Comparison of ENCODE assay signal across 17 cellular contexts in the genomic region with DNA sequence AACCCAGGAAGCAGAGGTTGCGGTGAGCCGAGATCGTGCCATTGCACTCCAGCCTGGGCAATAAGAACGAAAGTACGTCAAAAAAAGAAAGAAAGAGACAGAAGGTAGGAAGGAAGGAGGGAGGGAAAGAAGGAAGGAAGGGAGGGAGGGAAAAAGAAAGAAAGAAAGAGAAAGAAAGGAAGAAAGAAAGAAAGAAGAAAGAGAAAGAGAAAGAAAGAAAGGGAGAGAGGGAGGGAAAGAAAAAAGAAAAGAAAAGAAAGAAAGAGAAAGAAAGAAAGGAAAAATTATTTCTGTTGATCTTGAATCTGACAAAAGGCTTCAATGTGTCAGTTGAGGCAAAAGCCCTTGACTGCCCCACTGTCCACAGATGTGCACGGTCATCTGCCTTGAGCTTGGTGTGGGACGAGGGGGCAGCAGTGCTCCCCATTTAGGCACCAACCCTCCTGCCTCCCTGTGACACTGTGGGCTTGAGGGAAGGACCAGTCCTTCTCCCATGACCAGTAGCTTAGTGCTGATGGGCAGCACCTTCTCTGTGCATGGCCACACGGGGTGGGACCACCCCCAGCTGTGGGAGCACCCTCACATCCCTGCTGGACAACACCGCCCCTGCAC. TPM values are rescaled to one million over a fixed set of nuclear protein-coding genes. Genes with fewer than 3 reads are reported as not detected.
DNase-seq lines count a peak whose midpoint lies in the region; ATAC-seq, FAIRE-seq and TF ChIP-seq lines count a peak whose summit lies in the region.
"Had no signal": no experiment of that assay in that cellular context is flagged by ENCODE, and none has a peak within 500 bp of the region (broad histone marks: within the 10 kb centered on the region; RNA-seq: fewer than 3 reads in every experiment).

No MANE protein-coding gene starts in this region.

- no peak overlapping the region for H3K4ac ChIP-seq in neuronal stem cell (ENCODE audit: low read length)

- FAIRE-seq in HepG2 (lab: Jason Lieb, UNC) = no peak
- FAIRE-seq: GM19239, HTR-8/SVneo had no signal

- WGBS in HepG2 (ENCODE audit: low lambda C conversion rate) = 82% methylated on average over 7 of the region's 9 CpGs
- WGBS in right lobe of liver (ENCODE audit: insufficient coverage, low coverage, low lambda C conversion rate, missing lambda C conversion rate) = 92% methylated on average over 6 of the region's 9 CpGs
- WGBS in neuronal stem cell (ENCODE audit: extremely low coverage in 2 of 2, insufficient read length in 2 of 2, insufficient replicate concordance in 1 of 2), 2 donors = no CpG with 5 or more reads among the region's 9 CpGs

- peak overlapping the region; percentile 66 for H3K27ac Mint-ChIP-seq in activated CD4-positive, alpha-beta T cell treated with anti-CD3 and anti-CD28 coated beads, Interleukin-2, amount 10 ng/mL, durations not matched to agents 7 days and 5 days
- H3K27ac Mint-ChIP-seq in activated CD4-positive, alpha-beta T cell treated with anti-CD3 and anti-CD28 coated beads for 36 hours = no peak overlapping the region
- H3K27ac Mint-ChIP-seq in WTC11 = no peak overlapping the region
- H3K27ac Mint-ChIP-seq: CD14-positive monocyte had no signal

- no peak overlapping the region for H3K27ac ChIP-seq in HepG2 (ENCODE audit: extremely low read length, insufficient read depth, low read length)
- no peak overlapping the region for H3K27ac ChIP-seq in right lobe of liver
- H3K27ac ChIP-seq in neuronal stem cell (replicated peaks; ENCODE audit: low read length) = no peak overlapping the region
- H3K27ac ChIP-seq: 22Rv1 had no signal

- intact Hi-C loops in activated CD4-positive, alpha-beta T cell treated with anti-CD3 and anti-CD28 coated beads for 36 hours (cut with DNase I, micrococcal nuclease) = loop anchor here in 1 of 2 experiments (5.0 kb wide), 1 partner anchor 186 kb away; no protein-coding TSS in a partner anchor
- intact Hi-C loops in HepG2 (cut with micrococcal nuclease; ENCODE audit: unreplicated experiment) = loop anchor here (5.0 kb wide), 1 partner anchor 71 kb away; a partner anchor contains a TSS
- intact Hi-C loops in right lobe of liver (cut with DNase I) = no loop called here
- intact Hi-C loops in left colon (cut with DNase I, micrococcal nuclease) = no loop called here

- TF ChIP-seq CTCF in HepG2 (CRISPR knock-in tag; IDR thresholded peaks at IDR 0.05) (no peak), right lobe of liver (IDR thresholded peaks at IDR 0.05) (no peak), WTC11 (IDR thresholded peaks at IDR 0.05) (no peak)

- no peak overlapping the region for H3K9ac ChIP-seq in HepG2 (ENCODE audit: insufficient read depth, low read depth, low read length)
- no peak overlapping the region for H3K9ac ChIP-seq in neuronal stem cell (ENCODE audit: low read depth, low read length, poor library complexity)

- H3K4me2 ChIP-seq in HepG2 (ENCODE audit: low read depth, low read length) (no peak overlapping the region), neuronal stem cell (ENCODE audit: insufficient read depth, low read length, poor library complexity, severe bottlenecking) (no peak overlapping the region)

- peak overlapping the region; percentile 81 for H3K18ac ChIP-seq in neuronal stem cell (ENCODE audit: low read length)

- no peak overlapping the region for H3K4me3 Mint-ChIP-seq in activated CD4-positive, alpha-beta T cell treated with anti-CD3 and anti-CD28 coated beads, Interleukin-2, amount 10 ng/mL, durations not matched to agents 7 days and 5 days
- no peak overlapping the region for H3K4me3 Mint-ChIP-seq in activated CD4-positive, alpha-beta T cell treated with anti-CD3 and anti-CD28 coated beads for 36 hours
- H3K4me3 Mint-ChIP-seq in WTC11 = no peak overlapping the region

- H3K4me1 Mint-ChIP-seq in activated CD4-positive, alpha-beta T cell treated with anti-CD3 and anti-CD28 coated beads, Interleukin-2, amount 10 ng/mL, durations not matched to agents 7 days and 5 days = peaks cover 48% of the 10 kb centered on the region
- H3K4me1 Mint-ChIP-seq in activated CD4-positive, alpha-beta T cell treated with anti-CD3 and anti-CD28 coated beads for 36 hours = peaks cover 39% of the 10 kb centered on the region
- peaks cover 8% of the 10 kb centered on the region for H3K4me1 Mint-ChIP-seq in WTC11

- H3K27me3 ChIP-seq in HepG2 (ENCODE audit: control insufficient read depth in 1 of 2, insufficient read depth in 2 of 2, low read length in 2 of 2) = no peaks in the 10 kb centered on the region; a peak in 1 of 5 replicates
- no peaks in the 10 kb centered on the region for H3K27me3 ChIP-seq in right lobe of liver
- H3K27me3 ChIP-seq in neuronal stem cell (ENCODE audit: control insufficient read depth in 3 of 3, insufficient read depth in 3 of 3, low read depth in 1 of 3, low read length in 3 of 3) = peaks cover 0 to 23% (median 14%) of the 10 kb centered on the region in 3 experiments

- TF ChIP-seq EP300 in HepG2 (IDR thresholded peaks at IDR 0.05; ENCODE audit: low read depth in 2 of 2, low read length in 2 of 2) (no peak), HepG2 (CRISPR knock-in tag; IDR thresholded peaks at IDR 0.05; ENCODE audit: borderline replicate concordance) (no peak)

- no peaks in the 10 kb centered on the region for H3K27me3 Mint-ChIP-seq in activated CD4-positive, alpha-beta T cell treated with anti-CD3 and anti-CD28 coated beads, Interleukin-2, amount 10 ng/mL, durations not matched to agents 7 days and 5 days
- peaks cover 10% of the 10 kb centered on the region for H3K27me3 Mint-ChIP-seq in activated CD4-positive, alpha-beta T cell treated with anti-CD3 and anti-CD28 coated beads for 36 hours
- H3K27me3 Mint-ChIP-seq in WTC11 (ENCODE audit: low read depth) = peaks cover 16% of the 10 kb centered on the region

- H3K9me3 ChIP-seq in HepG2 (ENCODE audit: low read length) = peaks cover 11% of the 10 kb centered on the region; the same call in 1 of the 2 replicates
- no peaks in the 10 kb centered on the region for H3K9me3 ChIP-seq in right lobe of liver
- H3K9me3 ChIP-seq in neuronal stem cell (replicated peaks in 1 of 2; ENCODE audit: control insufficient read depth in 2 of 2, insufficient read depth in 1 of 2, low read depth in 1 of 2, low read length in 2 of 2) = peaks cover 0 to 2% of the 10 kb centered on the region in 2 donors

- H4K91ac ChIP-seq in neuronal stem cell (ENCODE audit: low read depth, low read length, poor library complexity) = no peak overlapping the region

- no peak overlapping the region for H2BK12ac ChIP-seq in neuronal stem cell (ENCODE audit: low read length)

- H3K9me3 Mint-ChIP-seq in activated CD4-positive, alpha-beta T cell treated with anti-CD3 and anti-CD28 coated beads, Interleukin-2, amount 10 ng/mL, durations not matched to agents 7 days and 5 days = no peaks in the 10 kb centered on the region
- no peaks in the 10 kb centered on the region for H3K9me3 Mint-ChIP-seq in activated CD4-positive, alpha-beta T cell treated with anti-CD3 and anti-CD28 coated beads for 36 hours (ENCODE audit: low read depth)
- H3K9me3 Mint-ChIP-seq in WTC11 = no peaks in the 10 kb centered on the region

- no peak overlapping the region for H2BK5ac ChIP-seq in neuronal stem cell (ENCODE audit: low read length)

- H4K20me1 ChIP-seq in HepG2 (ENCODE audit: insufficient read depth, low read length) = no peaks in the 10 kb centered on the region

- H2AFZ ChIP-seq in HepG2 (ENCODE audit: low read length) = no peak overlapping the region
- H2AFZ ChIP-seq in neuronal stem cell (ENCODE audit: low read length) = no peak overlapping the region

- H3K4me3 ChIP-seq in HepG2 (replicated peaks in 1 of 3; ENCODE audit: insufficient read depth in 1 of 3, low read depth in 2 of 3, low read length in 3 of 3) = no peak overlapping the region
- no peak overlapping the region for H3K4me3 ChIP-seq in right lobe of liver
- no peak overlapping the region for H3K4me3 ChIP-seq in neuronal stem cell (ENCODE audit: low read length in 2 of 2)

- in situ Hi-C loops in HepG2 (cut with HindIII; ENCODE audit: extremely low pct_ligation_motif_present, low pct_unique_long_range_greater_than_20kb) = no loop called here

- H3K14ac ChIP-seq in neuronal stem cell (ENCODE audit: low read length) = peak overlapping the region; percentile 97

- no peaks in the 10 kb centered on the region for H3K36me3 ChIP-seq in HepG2 (replicated peaks in 1 of 2; ENCODE audit: control insufficient read depth in 1 of 2, insufficient read depth in 2 of 2, low read length in 2 of 2)
- no peaks in the 10 kb centered on the region for H3K36me3 ChIP-seq in right lobe of liver
- no peaks in the 10 kb centered on the region for H3K36me3 ChIP-seq in neuronal stem cell (replicated peaks in 1 of 2; ENCODE audit: control insufficient read depth in 2 of 2, insufficient read depth in 2 of 2, low read length in 2 of 2)

- H2BK15ac ChIP-seq in neuronal stem cell (ENCODE audit: low read length) = no peak overlapping the region

- H2AK5ac ChIP-seq in neuronal stem cell (ENCODE audit: low read depth, low read length) = no peak overlapping the region

- peaks cover 22% of the 10 kb centered on the region; the same call in 1 of the 2 replicates for H3K4me1 ChIP-seq in HepG2 (ENCODE audit: insufficient read depth, low read length)
- H3K4me1 ChIP-seq in right lobe of liver = peaks cover 0 to 2% (median 0%) of the 10 kb centered on the region in 4 donors
- H3K4me1 ChIP-seq in neuronal stem cell (ENCODE audit: control insufficient read depth in 2 of 2, insufficient read depth in 1 of 2, low read depth in 1 of 2, low read length in 2 of 2) = peaks cover 0 to 6% of the 10 kb centered on the region in 2 donors

- TF ChIP-seq POLR2A in HepG2 (IDR thresholded peaks at IDR 0.05; ENCODE audit: insufficient read depth in 1 of 2, low read depth in 2 of 2, low read length in 2 of 2) (no peak), right lobe of liver (IDR thresholded peaks at IDR 0.05) (no peak)

- TF ChIP-seq RAD21 in HepG2 (CRISPR knock-in tag; IDR thresholded peaks at IDR 0.05) = no peak

- no peak overlapping the region for H4K8ac ChIP-seq in neuronal stem cell (ENCODE audit: low read depth, low read length)

- CTCF ChIA-PET in activated CD4-positive, alpha-beta T cell treated with anti-CD3 and anti-CD28 coated beads, Interleukin-2, amount 10 ng/mL, durations not matched to agents 7 days and 5 days (lab: Charles Lee) = interaction anchor here (1.0 to 2.1 kb wide), 9 partner anchors 12 to 124 kb away, joined by 3 to 8 read pairs (median 4); no protein-coding TSS in a partner anchor
- CTCF ChIA-PET in activated CD4-positive, alpha-beta T cell treated with anti-CD3 and anti-CD28 coated beads for 36 hours (lab: Charles Lee) = interaction anchor here (0.8 to 1.9 kb wide), 8 partner anchors 45 to 221 kb away, joined by 3 to 8 read pairs (median 4); a partner anchor contains a TSS
- CTCF ChIA-PET in HepG2 (lab: Yijun Ruan, JAX; ENCODE audit: low intra/inter-chr PET ratio, low total read pairs) = no interaction called here
- CTCF ChIA-PET in WTC11 (lab: Charles Lee) = interaction anchor here (1.1 to 2.5 kb wide), 3 partner anchors 14 to 51 kb away, joined by 4 to 11 read pairs (median 5); no protein-coding TSS in a partner anchor

- H3K36me3 Mint-ChIP-seq in activated CD4-positive, alpha-beta T cell treated with anti-CD3 and anti-CD28 coated beads, Interleukin-2, amount 10 ng/mL, durations not matched to agents 7 days and 5 days (ENCODE audit: low read depth) = no peaks in the 10 kb centered on the region
- no peaks in the 10 kb centered on the region for H3K36me3 Mint-ChIP-seq in activated CD4-positive, alpha-beta T cell treated with anti-CD3 and anti-CD28 coated beads for 36 hours (ENCODE audit: low read depth)
- H3K36me3 Mint-ChIP-seq in WTC11 = no peaks in the 10 kb centered on the region
- H3K36me3 Mint-ChIP-seq: CD14-positive monocyte had no signal

- ATAC-seq in activated CD4-positive, alpha-beta T cell treated with anti-CD3 and anti-CD28 coated beads for 36 hours = no peak
- no peak for ATAC-seq in HepG2
- no peak for ATAC-seq in right lobe of liver
- no peak for ATAC-seq in WTC11
- ATAC-seq in left colon = no peak
- no peak for ATAC-seq in HG03565 (IDR thresholded peaks at IDR 0.05; ENCODE audit: unreplicated experiment)

- DNase-seq in activated CD4-positive, alpha-beta T cell treated with anti-CD3 and anti-CD28 coated beads, Interleukin-2, amount 10 ng/mL, durations not matched to agents 7 days and 5 days = no peak
- no peak for DNase-seq in activated CD4-positive, alpha-beta T cell treated with anti-CD3 and anti-CD28 coated beads for 36 hours
- no peak for DNase-seq in HepG2 (ENCODE audit: low spot score)
- no peak for DNase-seq in right lobe of liver
- DNase-seq in WTC11 (ENCODE audit: low spot score) = no peak
- DNase-seq in neuronal stem cell (ENCODE audit: low spot score) = no peak
- DNase-seq in left colon = no peak
- DNase-seq: DMS53, GF-D8, H7 had no signal

- H3K79me2 ChIP-seq in HepG2 (ENCODE audit: insufficient read depth, low read length) = no peaks in the 10 kb centered on the region

- no peaks in the 10 kb centered on the region for H3K79me1 ChIP-seq in neuronal stem cell (ENCODE audit: low read depth, low read length)

- H2BK120ac ChIP-seq in neuronal stem cell (ENCODE audit: low read depth, low read length) = no peak overlapping the region

- POLR2A ChIA-PET in activated CD4-positive, alpha-beta T cell treated with anti-CD3 and anti-CD28 coated beads, Interleukin-2, amount 10 ng/mL, durations not matched to agents 7 days and 5 days (lab: Charles Lee) = no interaction called here
- POLR2A ChIA-PET in activated CD4-positive, alpha-beta T cell treated with anti-CD3 and anti-CD28 coated beads for 36 hours (lab: Charles Lee) = no interaction called here
- POLR2A ChIA-PET in HepG2 (lab: Yijun Ruan, JAX) = no interaction called here
- POLR2A ChIA-PET in WTC11 (lab: Charles Lee) = no interaction called here

- H3K23ac ChIP-seq in neuronal stem cell (ENCODE audit: low read depth, low read length, poor library complexity) = no peak overlapping the region

- BruUV-seq in HepG2 (replicated peaks; lab: Mats Ljungman, UMichigan) = no TSS peak

RNA-seq across cellular contexts. Expression of a gene that starts 24.4 kb away (rescaled TPM):
- 10 to 100 TPM; 25.7 to 29.7 TPM for total RNA-seq in activated CD4-positive, alpha-beta T cell treated with anti-CD3 and anti-CD28 coated beads, Interleukin-2, amount 10 ng/mL, durations not matched to agents 7 days and 5 days
- total RNA-seq in activated CD4-positive, alpha-beta T cell treated with anti-CD3 and anti-CD28 coated beads for 36 hours = 10 to 100 TPM; 32.5 to 36.8 TPM
- total RNA-seq in HepG2 (2016; rRNA removed; fragmentation: Illumina TruSeq; extraction: Trizol) (4.5 and 5.3 TPM in 2 replicates), right lobe of liver (1 to 10 TPM; 2.0 to 9.7 (median 4.4) TPM), WTC11 (2021) (29.4 to 36.3 TPM (median 31.5 TPM) in 3 replicates), left colon (10 to 100 TPM; 33.2 to 41.1 TPM)
- 2.1 and 2.4 TPM in 2 replicates for total RNA-seq in HepG2 (2016; cell fraction: cytosol; rRNA removed; fragmentation: Illumina TruSeq; extraction: Trizol; ENCODE audit: low read depth)
- 3.3 and 4.9 TPM in 2 replicates for total RNA-seq in HepG2 (2016; cell fraction: insoluble cytoplasmic fraction; rRNA removed; fragmentation: Illumina TruSeq; extraction: Trizol)
- 3.7 and 3.8 TPM in 2 replicates for total RNA-seq in HepG2 (2016; cell fraction: membrane; rRNA removed; fragmentation: Illumina TruSeq; extraction: Trizol)
- 2.9 and 4.4 TPM in 2 replicates for total RNA-seq in HepG2 (2016; cell fraction: nucleus; rRNA removed; fragmentation: Illumina TruSeq; extraction: Trizol)
- 11.7 and 17.4 TPM in 2 replicates for polyA plus RNA-seq in HepG2 (2011; rRNA removed)
- polyA plus RNA-seq in HepG2 (2011; cell fraction: cytosol; rRNA removed) = 11.0 and 11.5 TPM in 2 replicates
- 52.2 and 53.1 TPM in 2 replicates for polyA plus RNA-seq in HepG2 (2011; cell fraction: nucleus; rRNA removed)
- polyA plus RNA-seq in HepG2 (2012) = 5.3 and 11.6 TPM in 2 replicates
- polyA plus RNA-seq in HepG2 (2016; cell fraction: cytosol; fragmentation: Illumina TruSeq; extraction: Trizol; ENCODE audit: low read depth) = 2.5 and 3.1 TPM in 2 replicates
- 4.6 and 5.0 TPM in 2 replicates for polyA plus RNA-seq in HepG2 (2016; cell fraction: insoluble cytoplasmic fraction; fragmentation: Illumina TruSeq; extraction: Trizol; ENCODE audit: low read depth)
- polyA plus RNA-seq in HepG2 (2016; cell fraction: membrane; fragmentation: Illumina TruSeq; extraction: Trizol; ENCODE audit: low read depth) = 2.8 and 4.0 TPM in 2 replicates
- 5.0 and 5.9 TPM in 2 replicates for polyA plus RNA-seq in HepG2 (2016; cell fraction: nucleus; fragmentation: Illumina TruSeq; extraction: Trizol; ENCODE audit: insufficient read depth, low read depth)
- 0.28 and 24.0 TPM in 2 replicates for polyA minus RNA-seq in HepG2 (2011; rRNA and poly(A)+ RNA removed; ENCODE audit: low replicate concordance)
- polyA minus RNA-seq in HepG2 (2011; cell fraction: cytosol; rRNA and poly(A)+ RNA removed) = 4.6 and 5.1 TPM in 2 replicates
- 6.8 and 7.3 TPM in 2 replicates for polyA minus RNA-seq in HepG2 (2011; cell fraction: nucleus; rRNA and poly(A)+ RNA removed)
- polyA plus RNA-seq in neuronal stem cell (2013, experiment 1 of 2) = 46.3 TPM
- 47.4 TPM for polyA plus RNA-seq in neuronal stem cell (2013, experiment 2 of 2)

RNA-seq across cellular contexts. Expression of a gene that starts 33.6 kb away (rescaled TPM):
- under 1 TPM; 0.50 to 0.73 TPM for total RNA-seq in activated CD4-positive, alpha-beta T cell treated with anti-CD3 and anti-CD28 coated beads, Interleukin-2, amount 10 ng/mL, durations not matched to agents 7 days and 5 days
- 10 to 100 TPM; 17.6 to 20.2 TPM for total RNA-seq in activated CD4-positive, alpha-beta T cell treated with anti-CD3 and anti-CD28 coated beads for 36 hours
- total RNA-seq in HepG2 (2016; rRNA removed; fragmentation: Illumina TruSeq; extraction: Trizol) = 1.5 and 4.2 TPM in 2 replicates
- total RNA-seq in HepG2 (2016; cell fraction: cytosol; rRNA removed; fragmentation: Illumina TruSeq; extraction: Trizol; ENCODE audit: low read depth) = 1.1 and 1.5 TPM in 2 replicates
- total RNA-seq in HepG2 (2016; cell fraction: insoluble cytoplasmic fraction; rRNA removed; fragmentation: Illumina TruSeq; extraction: Trizol) = 1.5 and 5.2 TPM in 2 replicates
- total RNA-seq in HepG2 (2016; cell fraction: membrane; rRNA removed; fragmentation: Illumina TruSeq; extraction: Trizol) = 1.7 and 2.7 TPM in 2 replicates
- 5.1 and 6.1 TPM in 2 replicates for total RNA-seq in HepG2 (2016; cell fraction: nucleus; rRNA removed; fragmentation: Illumina TruSeq; extraction: Trizol)
- polyA plus RNA-seq in HepG2 (2011; rRNA removed) = 4.8 and 8.5 TPM in 2 replicates
- 5.4 and 5.9 TPM in 2 replicates for polyA plus RNA-seq in HepG2 (2011; cell fraction: cytosol; rRNA removed)
- 16.8 and 19.4 TPM in 2 replicates for polyA plus RNA-seq in HepG2 (2011; cell fraction: nucleus; rRNA removed)
- 4.2 and 6.4 TPM in 2 replicates for polyA plus RNA-seq in HepG2 (2012)
- 1.7 TPM in 2 replicates for polyA plus RNA-seq in HepG2 (2016; cell fraction: cytosol; fragmentation: Illumina TruSeq; extraction: Trizol; ENCODE audit: low read depth)
- 2.3 and 2.6 TPM in 2 replicates for polyA plus RNA-seq in HepG2 (2016; cell fraction: insoluble cytoplasmic fraction; fragmentation: Illumina TruSeq; extraction: Trizol; ENCODE audit: low read depth)
- 2.4 and 3.1 TPM in 2 replicates for polyA plus RNA-seq in HepG2 (2016; cell fraction: membrane; fragmentation: Illumina TruSeq; extraction: Trizol; ENCODE audit: low read depth)
- 10.0 and 11.5 TPM in 2 replicates for polyA plus RNA-seq in HepG2 (2016; cell fraction: nucleus; fragmentation: Illumina TruSeq; extraction: Trizol; ENCODE audit: insufficient read depth, low read depth)
- 6.6 TPM in 1 of 2 replicates, not detected in the other for polyA minus RNA-seq in HepG2 (2011; rRNA and poly(A)+ RNA removed; ENCODE audit: low replicate concordance)
- polyA minus RNA-seq in HepG2 (2011; cell fraction: cytosol; rRNA and poly(A)+ RNA removed) = 1.1 and 1.9 TPM in 2 replicates
- 4.0 and 5.2 TPM in 2 replicates for polyA minus RNA-seq in HepG2 (2011; cell fraction: nucleus; rRNA and poly(A)+ RNA removed)
- 100 to 1,000 TPM in 1 of 6 experiments, 10 to 100 TPM in 5; 40.7 to 104 (median 60.6) TPM for total RNA-seq in right lobe of liver
- 0.11 to 0.14 TPM in 2 of 3 replicates, not detected in the other for total RNA-seq in WTC11 (2021)
- polyA plus RNA-seq in neuronal stem cell (2013, experiment 1 of 2) = 0.01 TPM
- not detected for polyA plus RNA-seq in neuronal stem cell (2013, experiment 2 of 2)
- 1 to 10 TPM in 1 of 2 donors, under 1 TPM in 1; 0.56 to 3.1 TPM for total RNA-seq in left colon
- total RNA-seq: A673, H7 had no signal
- polyA plus RNA-seq: BJ, CD14-positive monocyte had no signal

RNA-seq across cellular contexts. Expression of a gene that starts 56.4 kb away (rescaled TPM):
- total RNA-seq in activated CD4-positive, alpha-beta T cell treated with anti-CD3 and anti-CD28 coated beads, Interleukin-2, amount 10 ng/mL, durations not matched to agents 7 days and 5 days = 10 to 100 TPM; 15.6 to 18.8 TPM
- 10 to 100 TPM; 10.6 to 11.0 TPM for total RNA-seq in activated CD4-positive, alpha-beta T cell treated with anti-CD3 and anti-CD28 coated beads for 36 hours
- total RNA-seq in HepG2 (2016; rRNA removed; fragmentation: Illumina TruSeq; extraction: Trizol) (94.8 and 133 TPM in 2 replicates), right lobe of liver (100 to 1,000 TPM; 153 to 301 (median 214) TPM), WTC11 (2021) (86.6 to 101 TPM (median 98.7 TPM) in 3 replicates), left colon (100 to 1,000 TPM; 221 to 250 TPM)
- 214 and 241 TPM in 2 replicates for total RNA-seq in HepG2 (2016; cell fraction: cytosol; rRNA removed; fragmentation: Illumina TruSeq; extraction: Trizol; ENCODE audit: low read depth)
- 83.9 and 129 TPM in 2 replicates for total RNA-seq in HepG2 (2016; cell fraction: insoluble cytoplasmic fraction; rRNA removed; fragmentation: Illumina TruSeq; extraction: Trizol)
- 236 and 281 TPM in 2 replicates for total RNA-seq in HepG2 (2016; cell fraction: membrane; rRNA removed; fragmentation: Illumina TruSeq; extraction: Trizol)
- 43.0 and 55.9 TPM in 2 replicates for total RNA-seq in HepG2 (2016; cell fraction: nucleus; rRNA removed; fragmentation: Illumina TruSeq; extraction: Trizol)
- polyA plus RNA-seq in HepG2 (2011; rRNA removed) = 141 and 191 TPM in 2 replicates
- polyA plus RNA-seq in HepG2 (2011; cell fraction: cytosol; rRNA removed) = 159 and 302 TPM in 2 replicates
- polyA plus RNA-seq in HepG2 (2011; cell fraction: nucleus; rRNA removed) = 297 and 319 TPM in 2 replicates
- polyA plus RNA-seq in HepG2 (2012) = 112 and 147 TPM in 2 replicates
- 221 and 245 TPM in 2 replicates for polyA plus RNA-seq in HepG2 (2016; cell fraction: cytosol; fragmentation: Illumina TruSeq; extraction: Trizol; ENCODE audit: low read depth)
- polyA plus RNA-seq in HepG2 (2016; cell fraction: insoluble cytoplasmic fraction; fragmentation: Illumina TruSeq; extraction: Trizol; ENCODE audit: low read depth) = 107 and 116 TPM in 2 replicates
- polyA plus RNA-seq in HepG2 (2016; cell fraction: membrane; fragmentation: Illumina TruSeq; extraction: Trizol; ENCODE audit: low read depth) = 209 and 227 TPM in 2 replicates
- polyA plus RNA-seq in HepG2 (2016; cell fraction: nucleus; fragmentation: Illumina TruSeq; extraction: Trizol; ENCODE audit: insufficient read depth, low read depth) = 107 and 117 TPM in 2 replicates
- polyA minus RNA-seq in HepG2 (2011; rRNA and poly(A)+ RNA removed; ENCODE audit: low replicate concordance) = 17.7 and 144 TPM in 2 replicates
- 94.1 and 104 TPM in 2 replicates for polyA minus RNA-seq in HepG2 (2011; cell fraction: cytosol; rRNA and poly(A)+ RNA removed)
- 39.0 and 46.2 TPM in 2 replicates for polyA minus RNA-seq in HepG2 (2011; cell fraction: nucleus; rRNA and poly(A)+ RNA removed)
- 164 TPM for polyA plus RNA-seq in neuronal stem cell (2013, experiment 1 of 2)
- 164 TPM for polyA plus RNA-seq in neuronal stem cell (2013, experiment 2 of 2)

RNA-seq across cellular contexts. Expression of a gene that starts 56.7 kb away (rescaled TPM):
- total RNA-seq in activated CD4-positive, alpha-beta T cell treated with anti-CD3 and anti-CD28 coated beads, Interleukin-2, amount 10 ng/mL, durations not matched to agents 7 days and 5 days = 1 to 10 TPM; 2.4 to 3.4 TPM
- 1 to 10 TPM; 1.8 to 2.1 TPM for total RNA-seq in activated CD4-positive, alpha-beta T cell treated with anti-CD3 and anti-CD28 coated beads for 36 hours
- total RNA-seq in HepG2 (2016; rRNA removed; fragmentation: Illumina TruSeq; extraction: Trizol) = 44.1 and 44.6 TPM in 2 replicates
- total RNA-seq in HepG2 (2016; cell fraction: cytosol; rRNA removed; fragmentation: Illumina TruSeq; extraction: Trizol; ENCODE audit: low read depth) = 13.7 and 15.5 TPM in 2 replicates
- total RNA-seq in HepG2 (2016; cell fraction: insoluble cytoplasmic fraction; rRNA removed; fragmentation: Illumina TruSeq; extraction: Trizol) = 40.1 and 44.0 TPM in 2 replicates
- total RNA-seq in HepG2 (2016; cell fraction: membrane; rRNA removed; fragmentation: Illumina TruSeq; extraction: Trizol) = 17.1 and 24.3 TPM in 2 replicates
- total RNA-seq in HepG2 (2016; cell fraction: nucleus; rRNA removed; fragmentation: Illumina TruSeq; extraction: Trizol) = 22.6 and 23.7 TPM in 2 replicates
- polyA plus RNA-seq in HepG2 (2011; rRNA removed) = 63.6 and 86.4 TPM in 2 replicates
- 76.5 and 98.4 TPM in 2 replicates for polyA plus RNA-seq in HepG2 (2011; cell fraction: cytosol; rRNA removed)
- polyA plus RNA-seq in HepG2 (2011; cell fraction: nucleus; rRNA removed) = 54.5 and 63.2 TPM in 2 replicates
- polyA plus RNA-seq in HepG2 (2012) = 53.9 and 67.5 TPM in 2 replicates
- polyA plus RNA-seq in HepG2 (2016; cell fraction: cytosol; fragmentation: Illumina TruSeq; extraction: Trizol; ENCODE audit: low read depth) = 13.5 and 13.9 TPM in 2 replicates
- 41.1 and 43.9 TPM in 2 replicates for polyA plus RNA-seq in HepG2 (2016; cell fraction: insoluble cytoplasmic fraction; fragmentation: Illumina TruSeq; extraction: Trizol; ENCODE audit: low read depth)
- polyA plus RNA-seq in HepG2 (2016; cell fraction: membrane; fragmentation: Illumina TruSeq; extraction: Trizol; ENCODE audit: low read depth) = 14.3 and 18.2 TPM in 2 replicates
- 31.5 and 36.8 TPM in 2 replicates for polyA plus RNA-seq in HepG2 (2016; cell fraction: nucleus; fragmentation: Illumina TruSeq; extraction: Trizol; ENCODE audit: insufficient read depth, low read depth)
- polyA minus RNA-seq in HepG2 (2011; rRNA and poly(A)+ RNA removed; ENCODE audit: low replicate concordance) = 30.9 and 77.7 TPM in 2 replicates
- 20.6 and 23.0 TPM in 2 replicates for polyA minus RNA-seq in HepG2 (2011; cell fraction: cytosol; rRNA and poly(A)+ RNA removed)
- 24.1 and 24.4 TPM in 2 replicates for polyA minus RNA-seq in HepG2 (2011; cell fraction: nucleus; rRNA and poly(A)+ RNA removed)
- total RNA-seq in right lobe of liver = 100 to 1,000 TPM; 223 to 355 (median 321) TPM
- total RNA-seq in WTC11 (2021) = 24.4 to 33.3 TPM (median 32.8 TPM) in 3 replicates
- 29.6 TPM for polyA plus RNA-seq in neuronal stem cell (2013, experiment 1 of 2)
- 29.3 TPM for polyA plus RNA-seq in neuronal stem cell (2013, experiment 2 of 2)
- 100 to 1,000 TPM; 507 to 576 TPM for total RNA-seq in left colon
